In genomic region chr17:57283203-57283971, GRCh38 we compare ENCODE assay signal across 20 cellular contexts. TPM values are rescaled to one million over a fixed set of nuclear protein-coding genes. Genes with fewer than 3 reads are reported as not detected.
DNase-seq lines count a peak whose midpoint lies in the region; ATAC-seq, FAIRE-seq and TF ChIP-seq lines count a peak whose summit lies in the region.
"Had no signal": no experiment of that assay in that cellular context is flagged by ENCODE, and none has a peak within 500 bp of the region (broad histone marks: within the 10 kb centered on the region; RNA-seq: fewer than 3 reads in every experiment).

No MANE protein-coding gene starts in this region.

- H3K36me3 ChIP-seq in kidney (ENCODE audit: control insufficient read depth in 1 of 2, insufficient read depth in 2 of 2, low read length in 2 of 2) (peaks cover 6 to 7% of the 10 kb centered on the region in 2 donors), skeletal muscle tissue (ENCODE audit: control insufficient read depth in 3 of 3, insufficient read depth in 3 of 3, low read length in 3 of 3) (peaks cover 0 to 9% (median 4%) of the 10 kb centered on the region in 3 donors), tibial artery (peaks cover 0 to 7% (median 0%) of the 10 kb centered on the region in 3 donors), sigmoid colon (no peaks in the 10 kb centered on the region)
- H3K36me3 ChIP-seq: left lung had no signal

- H3K9me3 ChIP-seq in kidney (ENCODE audit: control insufficient read depth in 1 of 2, low read length in 2 of 2) (no peaks in the 10 kb centered on the region), skeletal muscle tissue (ENCODE audit: control insufficient read depth in 3 of 3, low read length in 3 of 3) (no peaks in the 10 kb centered on the region), tibial artery (no peaks in the 10 kb centered on the region), sigmoid colon (no peaks in the 10 kb centered on the region)
- H3K9me3 ChIP-seq: left lung, tibial nerve had no signal

- no peak for FAIRE-seq in kidney (lab: Jason Lieb, UNC)
- FAIRE-seq: GM18507 had no signal

- H3K4me3 Mint-ChIP-seq in activated naive CD8-positive, alpha-beta T cell, result no peak overlapping the region
- H3K4me3 Mint-ChIP-seq in activated naive CD8-positive, alpha-beta T cell treated with anti-CD3 and anti-CD28 coated beads, Interleukin-2, amount 50 U/mL, for 24 hours, result no peak overlapping the region
- no peak overlapping the region for H3K4me3 Mint-ChIP-seq in WTC11

- H3K9me3 Mint-ChIP-seq in activated naive CD8-positive, alpha-beta T cell (ENCODE audit: low read depth), result no peaks in the 10 kb centered on the region
- no peaks in the 10 kb centered on the region for H3K9me3 Mint-ChIP-seq in activated naive CD8-positive, alpha-beta T cell treated with anti-CD3 and anti-CD28 coated beads, Interleukin-2, amount 50 U/mL, for 24 hours
- no peaks in the 10 kb centered on the region for H3K9me3 Mint-ChIP-seq in WTC11

- no peak for TF ChIP-seq CTCF in WTC11 (IDR thresholded peaks at IDR 0.05)
- TF ChIP-seq CTCF in kidney (IDR thresholded peaks at IDR 0.05; ENCODE audit: borderline replicate concordance, extremely low read depth, insufficient read depth), result no peak
- no peak for TF ChIP-seq CTCF in tibial artery (IDR thresholded peaks at IDR 0.05)
- no peak for TF ChIP-seq CTCF in sigmoid colon (IDR thresholded peaks at IDR 0.05)

- intact Hi-C loops in kidney (cut with DNase I), result no loop called here
- intact Hi-C loops in tibial artery (cut with DNase I; ENCODE audit: low total_unique reads), result no loop called here
- intact Hi-C loops in sigmoid colon (cut with DNase I), result no loop called here

- H3K27me3 ChIP-seq in skeletal muscle tissue (ENCODE audit: control insufficient read depth in 3 of 3, insufficient read depth in 3 of 3, low read length in 3 of 3) (no peaks in the 10 kb centered on the region), tibial artery (no peaks in the 10 kb centered on the region), sigmoid colon (no peaks in the 10 kb centered on the region)
- H3K27me3 ChIP-seq: left lung, tibial nerve had no signal

- H3K36me3 Mint-ChIP-seq in activated naive CD8-positive, alpha-beta T cell, result peaks cover 4% of the 10 kb centered on the region
- peaks cover 16% of the 10 kb centered on the region for H3K36me3 Mint-ChIP-seq in activated naive CD8-positive, alpha-beta T cell treated with anti-CD3 and anti-CD28 coated beads, Interleukin-2, amount 50 U/mL, for 24 hours (ENCODE audit: low read depth)
- peaks cover 8% of the 10 kb centered on the region; the same call in 1 of the 2 replicates for H3K36me3 Mint-ChIP-seq in WTC11

- CTCF ChIA-PET in WTC11 (lab: Charles Lee), result no interaction called here

- POLR2A ChIA-PET in WTC11 (lab: Charles Lee), result no interaction called here

- ATAC-seq in activated naive CD8-positive, alpha-beta T cell treated with anti-CD3 and anti-CD28 coated beads, Interleukin-2, amount 50 U/mL, for 24 hours, result no peak
- ATAC-seq in WTC11, result no peak
- ATAC-seq: left lung, Panc1 had no signal

- H3K9ac ChIP-seq in kidney (ENCODE audit: low read length in 2 of 2) (no peak overlapping the region), skeletal muscle tissue (ENCODE audit: low read depth in 1 of 3, low read length in 3 of 3) (peak overlapping the region in 2 of 3 donors; percentile 26 to 32)

- H3K4me1 ChIP-seq in kidney (ENCODE audit: control insufficient read depth in 1 of 2, insufficient read depth in 1 of 2, low read depth in 1 of 2, low read length in 2 of 2), result peaks cover 11 to 26% of the 10 kb centered on the region in 2 donors
- peaks cover 43 to 78% (median 71%) of the 10 kb centered on the region in 3 donors for H3K4me1 ChIP-seq in skeletal muscle tissue (ENCODE audit: control insufficient read depth in 3 of 3, insufficient read depth in 3 of 3, low read length in 3 of 3)
- H3K4me1 ChIP-seq in tibial artery, result peaks cover 0 to 11% (median 0%) of the 10 kb centered on the region in 4 donors
- H3K4me1 ChIP-seq in sigmoid colon, result peaks cover 0 to 27% (median 23%) of the 10 kb centered on the region in 4 donors

- H3K27ac ChIP-seq in kidney (ENCODE audit: low read depth in 2 of 2, low read length in 2 of 2) (peak overlapping the region; percentile 64 to 76), skeletal muscle tissue (ENCODE audit: low read depth, low read length) (peak overlapping the region; percentile 79), tibial artery (no peak overlapping the region), sigmoid colon (no peak overlapping the region)
- H3K27ac ChIP-seq: left lung, tibial nerve had no signal

- WGBS in sigmoid colon, 2 donors, result 91 to 92% methylated on average over 18 of the region's 18 CpGs

- no peak overlapping the region for H3K4me3 ChIP-seq in kidney (ENCODE audit: low read length in 2 of 2)
- no peak overlapping the region for H3K4me3 ChIP-seq in skeletal muscle tissue (ENCODE audit: low read length in 3 of 3)
- no peak overlapping the region for H3K4me3 ChIP-seq in tibial artery
- H3K4me3 ChIP-seq in sigmoid colon, result no peak overlapping the region
- H3K4me3 ChIP-seq: left lung, tibial nerve had no signal

- no peak for DNase-seq in activated naive CD8-positive, alpha-beta T cell treated with anti-CD3 and anti-CD28 coated beads, Interleukin-2, amount 50 U/mL, for 24 hours
- DNase-seq in WTC11 (ENCODE audit: low spot score) (no peak), kidney (no peak), tibial artery (no peak), sigmoid colon (no peak), NCI-H1436 (lab: John Stamatoyannopoulos, UW) (no peak)
- DNase-seq: activated T-cell treated with anti-CD3 and anti-CD28 coated beads, Interleukin-2, amount 50 U/mL, for 1 hour; aorta; dermis blood vessel endothelial cell; left lung; NCI-H2029; NCI-H526 treated with DMSO at 0.1 percent for 48 hours; retina; stimulated activated CD4-positive, alpha-beta T cell treated with anti-CD3 and anti-CD28 coated beads, Interleukin-1b, Interleukin-23, amount 100 ng/mL, for 48 hours; SW 1271 had no signal

- no peak for TF ChIP-seq EP300 in sigmoid colon (IDR thresholded peaks at IDR 0.05)

- H3K27ac Mint-ChIP-seq in activated naive CD8-positive, alpha-beta T cell, result peak overlapping the region; percentile 11
- H3K27ac Mint-ChIP-seq in activated naive CD8-positive, alpha-beta T cell treated with anti-CD3 and anti-CD28 coated beads, Interleukin-2, amount 50 U/mL, for 24 hours, result no peak overlapping the region
- H3K27ac Mint-ChIP-seq in WTC11, result peak overlapping the region; percentile 24; the same call in 1 of the 2 replicates

- no peaks in the 10 kb centered on the region for H3K27me3 Mint-ChIP-seq in activated naive CD8-positive, alpha-beta T cell
- no peaks in the 10 kb centered on the region for H3K27me3 Mint-ChIP-seq in activated naive CD8-positive, alpha-beta T cell treated with anti-CD3 and anti-CD28 coated beads, Interleukin-2, amount 50 U/mL, for 24 hours
- H3K27me3 Mint-ChIP-seq in WTC11 (ENCODE audit: low read depth), result no peaks in the 10 kb centered on the region

- H3K4me1 Mint-ChIP-seq in activated naive CD8-positive, alpha-beta T cell (ENCODE audit: low read depth), result peaks cover 77% of the 10 kb centered on the region
- H3K4me1 Mint-ChIP-seq in activated naive CD8-positive, alpha-beta T cell treated with anti-CD3 and anti-CD28 coated beads, Interleukin-2, amount 50 U/mL, for 24 hours, result peaks cover 87% of the 10 kb centered on the region
- H3K4me1 Mint-ChIP-seq in WTC11, result peaks cover 78% of the 10 kb centered on the region

- no peak for TF ChIP-seq POLR2A in sigmoid colon (IDR thresholded peaks at IDR 0.05)

TF ChIP-seq in WTC11, 78 proteins besides CTCF, POLR2A, EP300 and RAD21 (continues in another document):
- TF ChIP-seq SP1 (CRISPR knock-in tag; conservative IDR thresholded peaks at IDR 0.05) (no peak), ATF2 (CRISPR knock-in tag; IDR thresholded peaks at IDR 0.05; ENCODE audit: borderline replicate concordance, low read depth) (no peak), NFYB (CRISPR knock-in tag; conservative IDR thresholded peaks at IDR 0.05; ENCODE audit: low read depth) (no peak), NR3C1 (CRISPR knock-in tag; conservative IDR thresholded peaks at IDR 0.05; ENCODE audit: low read depth) (no peak), USF1 (CRISPR knock-in tag; IDR thresholded peaks at IDR 0.05) (no peak), ZNF416 (CRISPR knock-in tag; IDR thresholded peaks at IDR 0.05) (no peak), E2F4 (CRISPR knock-in tag; IDR thresholded peaks at IDR 0.05; ENCODE audit: borderline replicate concordance, low read depth) (no peak), FOXP1 (CRISPR knock-in tag; IDR thresholded peaks at IDR 0.05; ENCODE audit: borderline replicate concordance) (no peak)

RNA-seq across cellular contexts. Expression of gene MSI2, which starts 27.1 kb away (rescaled TPM):
- total RNA-seq in WTC11 (2021), result 79.9 to 87.0 TPM (median 82.1 TPM) in 3 replicates
- total RNA-seq in kidney, result 151 TPM
- polyA plus RNA-seq in kidney (ENCODE audit: insufficient read depth, low read depth, low replicate concordance), result 69.2 TPM
- 20.4 TPM for total RNA-seq in skeletal muscle tissue
- total RNA-seq in sigmoid colon, result 10 to 100 TPM; 19.5 to 25.8 (median 20.8) TPM
- polyA plus RNA-seq in sigmoid colon, result 10 to 100 TPM; 12.6 to 24.0 (median 22.2) TPM

Comparison
In these comparisons a context has a peak if more than half of its experiments do, and no peak if none do; other contexts are left out.
1. H3K27ac ChIP-seq: peak in kidney (2 of 2) and skeletal muscle tissue (single experiment); none in tibial artery (0 of 2) and sigmoid colon (0 of 4).
2. H3K9ac ChIP-seq: peak in skeletal muscle tissue (2 of 3); none in kidney (0 of 2).